In the genomic region with DNA sequence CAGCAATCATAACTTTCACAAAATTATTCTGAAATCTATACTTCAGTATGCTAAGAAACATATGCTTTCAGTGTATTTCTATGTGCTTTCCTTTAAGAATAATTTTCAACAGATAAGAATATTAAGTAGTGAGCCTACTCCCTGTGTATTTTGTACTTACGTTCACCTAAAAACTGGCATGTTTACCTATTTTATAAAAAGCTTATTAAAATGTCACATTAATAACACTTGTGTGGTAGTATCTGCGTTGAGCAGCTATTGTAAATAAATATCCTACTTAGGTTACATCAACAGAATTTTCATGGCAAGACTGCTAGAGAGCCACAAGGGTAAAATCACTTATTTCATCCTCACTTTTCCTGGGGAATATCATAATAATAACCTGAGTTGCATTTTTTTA, we compare ENCODE assay signal across 22 cellular contexts.
DNase-seq lines count a peak whose midpoint lies in the region; TF ChIP-seq lines count a peak whose summit lies in the region.
"Had no signal": no experiment of that assay in that cellular context is flagged by ENCODE, and none has a peak within 500 bp of the region (broad histone marks: within the 10 kb centered on the region; RNA-seq: fewer than 3 reads in every experiment).

No MANE protein-coding gene starts in this region.

- CTCF ChIA-PET in HEK293T (lab: Yijun Ruan, JAX) = no interaction called here

- POLR2A ChIA-PET in HEK293T (lab: Yijun Ruan, JAX) = no interaction called here

- DNase-seq in HEK293T (ENCODE audit: extremely low spot score) (no peak), NCI-H82 (lab: John Stamatoyannopoulos, UW) (no peak)
- DNase-seq: 8988T; ACHN; AML-193; BE2C; C1 segment of cervical spinal cord; Caco-2; Calu3; CD4-positive, alpha-beta memory T cell; CD4-positive, alpha-beta T cell; CD4-positive, CD25-positive, alpha-beta regulatory T cell; CD8-positive, alpha-beta memory T cell; CD8-positive, alpha-beta T cell; COR-L47; DMS 273 treated with DMSO at 0.1 percent for 48 hours; DMS153; DMS53; DMS79; DMS79 treated with DMSO at 0.1 percent for 48 hours; DND-41; EL had no signal

TF ChIP-seq in HEK293T, 16 proteins besides CTCF, POLR2A, EP300 and RAD21:
- no peak for TF ChIP-seq HDGF (IDR thresholded peaks at IDR 0.05; ENCODE audit: borderline replicate concordance)
- TF ChIP-seq, protein P1, sequence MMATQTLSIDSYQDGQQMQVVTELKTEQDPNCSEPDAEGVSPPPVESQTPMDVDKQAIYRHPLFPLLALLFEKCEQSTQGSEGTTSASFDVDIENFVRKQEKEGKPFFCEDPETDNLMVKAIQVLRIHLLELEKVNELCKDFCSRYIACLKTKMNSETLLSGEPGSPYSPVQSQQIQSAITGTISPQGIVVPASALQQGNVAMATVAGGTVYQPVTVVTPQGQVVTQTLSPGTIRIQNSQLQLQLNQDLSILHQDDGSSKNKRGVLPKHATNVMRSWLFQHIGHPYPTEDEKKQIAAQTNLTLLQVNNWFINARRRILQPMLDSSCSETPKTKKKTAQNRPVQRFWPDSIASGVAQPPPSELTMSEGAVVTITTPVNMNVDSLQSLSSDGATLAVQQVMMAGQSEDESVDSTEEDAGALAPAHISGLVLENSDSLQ (IDR thresholded peaks at IDR 0.05) = peak; percentile 63; the same call in 1 of the 2 replicates
- no peak for TF ChIP-seq L3MBTL2 (conservative IDR thresholded peaks at IDR 0.05)
- peak; percentile 63; the same call in 1 of the 2 replicates for TF ChIP-seq FOXA1 (IDR thresholded peaks at IDR 0.05)
